Comparison of ENCODE assay signal across 1 cellular context in the genomic region with DNA sequence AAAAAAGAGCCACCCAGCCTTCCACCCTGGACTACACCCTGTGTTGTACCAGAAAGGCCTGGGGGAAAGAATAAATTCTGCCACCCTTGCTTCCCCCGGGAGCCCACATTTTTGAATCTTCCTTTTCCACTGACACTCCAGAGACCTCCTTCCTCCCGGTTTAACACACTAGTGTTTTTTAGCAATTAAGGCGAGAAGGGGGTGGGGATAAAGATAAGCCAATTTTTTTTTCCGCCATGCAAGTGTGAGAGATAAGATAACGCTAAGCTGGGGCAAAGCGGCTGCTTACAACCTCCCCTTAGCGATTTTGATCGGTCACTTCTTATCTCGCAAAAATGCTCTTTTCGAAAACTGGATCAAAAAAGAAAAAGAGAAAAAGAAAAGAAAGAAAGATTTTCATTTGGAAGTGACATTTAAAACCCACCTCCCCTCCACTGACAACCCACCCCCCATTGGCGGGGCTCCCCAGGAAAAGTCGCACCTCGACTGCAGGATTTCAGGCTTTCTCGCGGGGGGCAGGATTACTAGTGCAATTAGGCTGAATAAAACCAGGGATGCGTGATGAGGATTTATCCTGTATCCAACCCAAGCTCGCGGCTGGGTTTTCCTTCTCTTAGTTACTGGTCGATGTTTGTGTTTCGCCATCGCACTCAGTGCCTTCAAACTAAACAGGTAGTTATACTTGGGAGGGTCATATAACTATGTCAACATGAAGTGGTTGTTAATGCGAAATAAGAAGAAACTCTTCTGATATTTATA.
TF ChIP-seq lines count a peak whose summit lies in the region.

No MANE protein-coding gene starts in this region.

TF ChIP-seq in K562, 482 proteins besides CTCF, POLR2A, EP300 and RAD21 (continued from another document and continues in another):
- no peak for TF ChIP-seq ZKSCAN1 (IDR thresholded peaks at IDR 0.05; ENCODE audit: low read depth, low read length)
- peak; percentile 13 for TF ChIP-seq TAF1 (IDR thresholded peaks at IDR 0.05; ENCODE audit: control insufficient read depth, extremely low read depth, insufficient read depth, low read length, severe bottlenecking)
- TF ChIP-seq BHLHE40 (IDR thresholded peaks at IDR 0.05; ENCODE audit: low read length), result peak; percentile 15; the same call in 1 of the 2 replicates
- no peak for TF ChIP-seq TEAD2 (tag; IDR thresholded peaks at IDR 0.05)
- TF ChIP-seq ZSCAN32 (CRISPR knock-in tag; IDR thresholded peaks at IDR 0.05), result no peak
- TF ChIP-seq, protein P1, sequence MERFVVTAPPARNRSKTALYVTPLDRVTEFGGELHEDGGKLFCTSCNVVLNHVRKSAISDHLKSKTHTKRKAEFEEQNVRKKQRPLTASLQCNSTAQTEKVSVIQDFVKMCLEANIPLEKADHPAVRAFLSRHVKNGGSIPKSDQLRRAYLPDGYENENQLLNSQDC (CRISPR knock-in tag; IDR thresholded peaks at IDR 0.05), result no peak
- TF ChIP-seq ERF (CRISPR knock-in tag; IDR thresholded peaks at IDR 0.05), result no peak
- no peak for TF ChIP-seq SRSF7 (optimal IDR thresholded peaks at IDR 0.05; ENCODE audit: low read depth, low read length)
- no peak for TF ChIP-seq TCFL5 (CRISPR knock-in tag; conservative IDR thresholded peaks at IDR 0.05)
- no peak for TF ChIP-seq XRCC5 (IDR thresholded peaks at IDR 0.05; ENCODE audit: low read depth, low read length)
- TF ChIP-seq, protein P2, sequence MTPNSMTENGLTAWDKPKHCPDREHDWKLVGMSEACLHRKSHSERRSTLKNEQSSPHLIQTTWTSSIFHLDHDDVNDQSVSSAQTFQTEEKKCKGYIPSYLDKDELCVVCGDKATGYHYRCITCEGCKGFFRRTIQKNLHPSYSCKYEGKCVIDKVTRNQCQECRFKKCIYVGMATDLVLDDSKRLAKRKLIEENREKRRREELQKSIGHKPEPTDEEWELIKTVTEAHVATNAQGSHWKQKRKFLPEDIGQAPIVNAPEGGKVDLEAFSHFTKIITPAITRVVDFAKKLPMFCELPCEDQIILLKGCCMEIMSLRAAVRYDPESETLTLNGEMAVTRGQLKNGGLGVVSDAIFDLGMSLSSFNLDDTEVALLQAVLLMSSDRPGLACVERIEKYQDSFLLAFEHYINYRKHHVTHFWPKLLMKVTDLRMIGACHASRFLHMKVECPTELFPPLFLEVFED (CRISPR knock-in tag; conservative IDR thresholded peaks at IDR 0.05), result no peak
- peak; percentile 57; the same call in 1 of the 2 replicates for TF ChIP-seq ZNF644 (tag; IDR thresholded peaks at IDR 0.05; ENCODE audit: low read depth)
- peak; percentile 96 for TF ChIP-seq ZNF384 (IDR thresholded peaks at IDR 0.05; ENCODE audit: low read depth, low read length)
- TF ChIP-seq XRCC3 (IDR thresholded peaks at IDR 0.05), result no peak
- TF ChIP-seq NBN (IDR thresholded peaks at IDR 0.05; ENCODE audit: low read depth), result no peak
- TF ChIP-seq, protein P3, sequence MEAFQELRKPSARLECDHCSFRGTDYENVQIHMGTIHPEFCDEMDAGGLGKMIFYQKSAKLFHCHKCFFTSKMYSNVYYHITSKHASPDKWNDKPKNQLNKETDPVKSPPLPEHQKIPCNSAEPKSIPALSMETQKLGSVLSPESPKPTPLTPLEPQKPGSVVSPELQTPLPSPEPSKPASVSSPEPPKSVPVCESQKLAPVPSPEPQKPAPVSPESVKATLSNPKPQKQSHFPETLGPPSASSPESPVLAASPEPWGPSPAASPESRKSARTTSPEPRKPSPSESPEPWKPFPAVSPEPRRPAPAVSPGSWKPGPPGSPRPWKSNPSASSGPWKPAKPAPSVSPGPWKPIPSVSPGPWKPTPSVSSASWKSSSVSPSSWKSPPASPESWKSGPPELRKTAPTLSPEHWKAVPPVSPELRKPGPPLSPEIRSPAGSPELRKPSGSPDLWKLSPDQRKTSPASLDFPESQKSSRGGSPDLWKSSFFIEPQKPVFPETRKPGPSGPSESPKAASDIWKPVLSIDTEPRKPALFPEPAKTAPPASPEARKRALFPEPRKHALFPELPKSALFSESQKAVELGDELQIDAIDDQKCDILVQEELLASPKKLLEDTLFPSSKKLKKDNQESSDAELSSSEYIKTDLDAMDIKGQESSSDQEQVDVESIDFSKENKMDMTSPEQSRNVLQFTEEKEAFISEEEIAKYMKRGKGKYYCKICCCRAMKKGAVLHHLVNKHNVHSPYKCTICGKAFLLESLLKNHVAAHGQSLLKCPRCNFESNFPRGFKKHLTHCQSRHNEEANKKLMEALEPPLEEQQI (IDR thresholded peaks at IDR 0.05), result no peak
- TF ChIP-seq RFX1 (IDR thresholded peaks at IDR 0.05), result no peak
- no peak for TF ChIP-seq ZNF507 (tag; conservative IDR thresholded peaks at IDR 0.05)
- TF ChIP-seq RBM14 (IDR thresholded peaks at IDR 0.05; ENCODE audit: borderline replicate concordance, insufficient read depth, low read depth, low read length), result no peak
- TF ChIP-seq, protein P4, sequence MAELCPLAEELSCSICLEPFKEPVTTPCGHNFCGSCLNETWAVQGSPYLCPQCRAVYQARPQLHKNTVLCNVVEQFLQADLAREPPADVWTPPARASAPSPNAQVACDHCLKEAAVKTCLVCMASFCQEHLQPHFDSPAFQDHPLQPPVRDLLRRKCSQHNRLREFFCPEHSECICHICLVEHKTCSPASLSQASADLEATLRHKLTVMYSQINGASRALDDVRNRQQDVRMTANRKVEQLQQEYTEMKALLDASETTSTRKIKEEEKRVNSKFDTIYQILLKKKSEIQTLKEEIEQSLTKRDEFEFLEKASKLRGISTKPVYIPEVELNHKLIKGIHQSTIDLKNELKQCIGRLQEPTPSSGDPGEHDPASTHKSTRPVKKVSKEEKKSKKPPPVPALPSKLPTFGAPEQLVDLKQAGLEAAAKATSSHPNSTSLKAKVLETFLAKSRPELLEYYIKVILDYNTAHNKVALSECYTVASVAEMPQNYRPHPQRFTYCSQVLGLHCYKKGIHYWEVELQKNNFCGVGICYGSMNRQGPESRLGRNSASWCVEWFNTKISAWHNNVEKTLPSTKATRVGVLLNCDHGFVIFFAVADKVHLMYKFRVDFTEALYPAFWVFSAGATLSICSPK (IDR thresholded peaks at IDR 0.05; ENCODE audit: borderline replicate concordance), result no peak
- TF ChIP-seq, protein P5, sequence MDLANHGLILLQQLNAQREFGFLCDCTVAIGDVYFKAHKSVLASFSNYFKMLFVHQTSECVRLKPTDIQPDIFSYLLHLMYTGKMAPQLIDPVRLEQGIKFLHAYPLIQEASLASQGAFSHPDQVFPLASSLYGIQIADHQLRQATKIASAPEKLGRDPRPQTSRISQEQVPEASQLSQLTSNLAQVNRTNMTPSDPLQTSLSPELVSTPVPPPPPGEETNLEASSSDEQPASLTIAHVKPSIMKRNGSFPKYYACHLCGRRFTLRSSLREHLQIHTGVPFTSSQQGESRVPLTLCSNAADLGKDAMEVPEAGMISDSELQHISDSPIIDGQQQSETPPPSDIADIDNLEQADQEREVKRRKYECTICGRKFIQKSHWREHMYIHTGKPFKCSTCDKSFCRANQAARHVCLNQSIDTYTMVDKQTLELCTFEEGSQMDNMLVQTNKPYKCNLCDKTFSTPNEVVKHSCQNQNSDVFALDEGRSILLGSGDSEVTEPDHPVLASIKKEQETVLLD (IDR thresholded peaks at IDR 0.05), result peak; percentile 74; the same call in 1 of the 2 replicates
- TF ChIP-seq, protein P6, sequence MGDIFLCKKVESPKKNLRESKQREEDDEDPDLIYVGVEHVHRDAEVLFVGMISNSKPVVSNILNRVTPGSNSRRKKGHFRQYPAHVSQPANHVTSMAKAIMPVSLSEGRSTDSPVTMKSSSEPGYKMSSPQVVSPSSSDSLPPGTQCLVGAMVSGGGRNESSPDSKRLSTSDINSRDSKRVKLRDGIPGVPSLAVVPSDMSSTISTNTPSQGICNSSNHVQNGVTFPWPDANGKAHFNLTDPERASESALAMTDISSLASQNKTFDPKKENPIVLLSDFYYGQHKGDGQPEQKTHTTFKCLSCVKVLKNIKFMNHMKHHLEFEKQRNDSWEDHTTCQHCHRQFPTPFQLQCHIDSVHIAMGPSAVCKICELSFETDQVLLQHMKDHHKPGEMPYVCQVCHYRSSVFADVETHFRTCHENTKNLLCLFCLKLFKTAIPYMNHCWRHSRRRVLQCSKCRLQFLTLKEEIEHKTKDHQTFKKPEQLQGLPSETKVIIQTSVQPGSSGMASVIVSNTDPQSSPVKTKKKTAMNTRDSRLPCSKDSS (IDR thresholded peaks at IDR 0.05; ENCODE audit: low read depth, partially characterized antibody), result no peak
- no peak for TF ChIP-seq YY1 (IDR thresholded peaks at IDR 0.05; ENCODE audit: borderline replicate concordance in 1 of 3, control insufficient read depth in 1 of 3, extremely low read depth in 1 of 3, insufficient read depth in 3 of 3, insufficient read length in 1 of 3, insufficient replicate concordance in 2 of 3, low read depth in 1 of 3, low read length in 2 of 3)
- TF ChIP-seq HDAC2 (IDR thresholded peaks at IDR 0.05), result peak; percentile 73; the same call in 1 of the 2 replicates
- TF ChIP-seq MCM5 (IDR thresholded peaks at IDR 0.05; ENCODE audit: low read depth), result no peak
- peak; percentile 80 for TF ChIP-seq MTA2 (IDR thresholded peaks at IDR 0.05; ENCODE audit: low read depth)
- TF ChIP-seq RHOXF2B (CRISPR knock-in tag; conservative IDR thresholded peaks at IDR 0.05), result no peak
- no peak for TF ChIP-seq ZNF184 (CRISPR knock-in tag; IDR thresholded peaks at IDR 0.05)
- TF ChIP-seq, protein P7, sequence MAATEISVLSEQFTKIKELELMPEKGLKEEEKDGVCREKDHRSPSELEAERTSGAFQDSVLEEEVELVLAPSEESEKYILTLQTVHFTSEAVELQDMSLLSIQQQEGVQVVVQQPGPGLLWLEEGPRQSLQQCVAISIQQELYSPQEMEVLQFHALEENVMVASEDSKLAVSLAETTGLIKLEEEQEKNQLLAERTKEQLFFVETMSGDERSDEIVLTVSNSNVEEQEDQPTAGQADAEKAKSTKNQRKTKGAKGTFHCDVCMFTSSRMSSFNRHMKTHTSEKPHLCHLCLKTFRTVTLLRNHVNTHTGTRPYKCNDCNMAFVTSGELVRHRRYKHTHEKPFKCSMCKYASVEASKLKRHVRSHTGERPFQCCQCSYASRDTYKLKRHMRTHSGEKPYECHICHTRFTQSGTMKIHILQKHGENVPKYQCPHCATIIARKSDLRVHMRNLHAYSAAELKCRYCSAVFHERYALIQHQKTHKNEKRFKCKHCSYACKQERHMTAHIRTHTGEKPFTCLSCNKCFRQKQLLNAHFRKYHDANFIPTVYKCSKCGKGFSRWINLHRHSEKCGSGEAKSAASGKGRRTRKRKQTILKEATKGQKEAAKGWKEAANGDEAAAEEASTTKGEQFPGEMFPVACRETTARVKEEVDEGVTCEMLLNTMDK (IDR thresholded peaks at IDR 0.05; ENCODE audit: borderline replicate concordance, insufficient read depth, low read depth, low read length, poor library complexity, severe bottlenecking), result no peak
- TF ChIP-seq TGIF2 (CRISPR knock-in tag; IDR thresholded peaks at IDR 0.05), result no peak
- TF ChIP-seq SIRT6 (IDR thresholded peaks at IDR 0.05; ENCODE audit: low read depth, low read length), result no peak
- TF ChIP-seq, protein P8, sequence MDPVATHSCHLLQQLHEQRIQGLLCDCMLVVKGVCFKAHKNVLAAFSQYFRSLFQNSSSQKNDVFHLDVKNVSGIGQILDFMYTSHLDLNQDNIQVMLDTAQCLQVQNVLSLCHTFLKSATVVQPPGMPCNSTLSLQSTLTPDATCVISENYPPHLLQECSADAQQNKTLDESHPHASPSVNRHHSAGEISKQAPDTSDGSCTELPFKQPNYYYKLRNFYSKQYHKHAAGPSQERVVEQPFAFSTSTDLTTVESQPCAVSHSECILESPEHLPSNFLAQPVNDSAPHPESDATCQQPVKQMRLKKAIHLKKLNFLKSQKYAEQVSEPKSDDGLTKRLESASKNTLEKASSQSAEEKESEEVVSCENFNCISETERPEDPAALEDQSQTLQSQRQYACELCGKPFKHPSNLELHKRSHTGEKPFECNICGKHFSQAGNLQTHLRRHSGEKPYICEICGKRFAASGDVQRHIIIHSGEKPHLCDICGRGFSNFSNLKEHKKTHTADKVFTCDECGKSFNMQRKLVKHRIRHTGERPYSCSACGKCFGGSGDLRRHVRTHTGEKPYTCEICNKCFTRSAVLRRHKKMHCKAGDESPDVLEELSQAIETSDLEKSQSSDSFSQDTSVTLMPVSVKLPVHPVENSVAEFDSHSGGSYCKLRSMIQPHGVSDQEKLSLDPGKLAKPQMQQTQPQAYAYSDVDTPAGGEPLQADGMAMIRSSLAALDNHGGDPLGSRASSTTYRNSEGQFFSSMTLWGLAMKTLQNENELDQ (CRISPR knock-in tag; IDR thresholded peaks at IDR 0.05; ENCODE audit: borderline replicate concordance), result no peak
- TF ChIP-seq PCBP2 (IDR thresholded peaks at IDR 0.05; ENCODE audit: low read depth, low read length, poor library complexity, severe bottlenecking), result no peak
- TF ChIP-seq ZNF668 (CRISPR knock-in tag; IDR thresholded peaks at IDR 0.05), result no peak
- no peak for TF ChIP-seq TBP (optimal IDR thresholded peaks at IDR 0.05; ENCODE audit: low read depth, low read length)
- no peak for TF ChIP-seq RBM22 (IDR thresholded peaks at IDR 0.05; ENCODE audit: low read depth, low read length, poor library complexity, severe bottlenecking)
- peak; percentile 57; the same call in 1 of the 2 replicates for TF ChIP-seq JUND (IDR thresholded peaks at IDR 0.05; ENCODE audit: borderline replicate concordance, low read depth, low read length)
- peak; percentile 24; the same call in 1 of the 3 replicates for TF ChIP-seq JUND (tag; IDR thresholded peaks at IDR 0.05; ENCODE audit: borderline replicate concordance, low read depth, low read length)
- TF ChIP-seq, protein P9, sequence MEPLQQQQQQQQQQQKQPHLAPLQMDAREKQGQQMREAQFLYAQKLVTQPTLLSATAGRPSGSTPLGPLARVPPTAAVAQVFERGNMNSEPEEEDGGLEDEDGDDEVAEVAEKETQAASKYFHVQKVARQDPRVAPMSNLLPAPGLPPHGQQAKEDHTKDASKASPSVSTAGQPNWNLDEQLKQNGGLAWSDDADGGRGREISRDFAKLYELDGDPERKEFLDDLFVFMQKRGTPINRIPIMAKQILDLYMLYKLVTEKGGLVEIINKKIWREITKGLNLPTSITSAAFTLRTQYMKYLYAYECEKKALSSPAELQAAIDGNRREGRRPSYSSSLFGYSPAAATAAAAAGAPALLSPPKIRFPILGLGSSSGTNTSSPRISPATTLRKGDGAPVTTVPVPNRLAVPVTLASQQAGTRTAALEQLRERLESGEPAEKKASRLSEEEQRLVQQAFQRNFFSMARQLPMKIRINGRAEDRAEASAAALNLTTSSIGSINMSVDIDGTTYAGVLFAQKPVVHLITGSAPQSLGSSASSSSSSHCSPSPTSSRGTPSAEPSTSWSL (CRISPR knock-in tag; IDR thresholded peaks at IDR 0.05; ENCODE audit: borderline replicate concordance), result no peak
- no peak for TF ChIP-seq ELF4 (CRISPR knock-in tag; IDR thresholded peaks at IDR 0.05)
- TF ChIP-seq, protein P10, sequence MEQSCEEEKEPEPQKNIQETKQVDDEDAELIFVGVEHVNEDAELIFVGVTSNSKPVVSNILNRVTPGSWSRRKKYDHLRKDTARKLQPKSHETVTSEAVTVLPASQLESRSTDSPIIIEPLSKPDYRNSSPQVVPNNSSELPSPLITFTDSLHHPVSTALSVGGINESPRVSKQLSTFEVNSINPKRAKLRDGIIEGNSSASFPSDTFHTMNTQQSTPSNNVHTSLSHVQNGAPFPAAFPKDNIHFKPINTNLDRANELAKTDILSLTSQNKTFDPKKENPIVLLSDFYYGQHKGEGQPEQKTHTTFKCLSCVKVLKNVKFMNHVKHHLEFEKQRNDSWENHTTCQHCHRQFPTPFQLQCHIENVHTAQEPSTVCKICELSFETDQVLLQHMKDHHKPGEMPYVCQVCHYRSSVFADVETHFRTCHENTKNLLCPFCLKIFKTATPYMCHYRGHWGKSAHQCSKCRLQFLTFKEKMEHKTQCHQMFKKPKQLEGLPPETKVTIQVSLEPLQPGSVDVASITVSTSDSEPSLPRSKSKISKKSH (CRISPR knock-in tag; IDR thresholded peaks at IDR 0.05), result no peak
- TF ChIP-seq, protein P11, sequence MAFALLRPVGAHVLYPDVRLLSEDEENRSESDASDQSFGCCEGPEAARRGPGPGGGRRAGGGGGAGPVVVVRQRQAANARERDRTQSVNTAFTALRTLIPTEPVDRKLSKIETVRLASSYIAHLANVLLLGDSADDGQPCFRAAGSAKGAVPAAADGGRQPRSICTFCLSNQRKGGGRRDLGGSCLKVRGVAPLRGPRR (CRISPR knock-in tag; IDR thresholded peaks at IDR 0.05), result no peak
- TF ChIP-seq ZNF551 (CRISPR knock-in tag; IDR thresholded peaks at IDR 0.05), result no peak
